Comparison of ENCODE assay signal across 13 cellular contexts in the genomic region with DNA sequence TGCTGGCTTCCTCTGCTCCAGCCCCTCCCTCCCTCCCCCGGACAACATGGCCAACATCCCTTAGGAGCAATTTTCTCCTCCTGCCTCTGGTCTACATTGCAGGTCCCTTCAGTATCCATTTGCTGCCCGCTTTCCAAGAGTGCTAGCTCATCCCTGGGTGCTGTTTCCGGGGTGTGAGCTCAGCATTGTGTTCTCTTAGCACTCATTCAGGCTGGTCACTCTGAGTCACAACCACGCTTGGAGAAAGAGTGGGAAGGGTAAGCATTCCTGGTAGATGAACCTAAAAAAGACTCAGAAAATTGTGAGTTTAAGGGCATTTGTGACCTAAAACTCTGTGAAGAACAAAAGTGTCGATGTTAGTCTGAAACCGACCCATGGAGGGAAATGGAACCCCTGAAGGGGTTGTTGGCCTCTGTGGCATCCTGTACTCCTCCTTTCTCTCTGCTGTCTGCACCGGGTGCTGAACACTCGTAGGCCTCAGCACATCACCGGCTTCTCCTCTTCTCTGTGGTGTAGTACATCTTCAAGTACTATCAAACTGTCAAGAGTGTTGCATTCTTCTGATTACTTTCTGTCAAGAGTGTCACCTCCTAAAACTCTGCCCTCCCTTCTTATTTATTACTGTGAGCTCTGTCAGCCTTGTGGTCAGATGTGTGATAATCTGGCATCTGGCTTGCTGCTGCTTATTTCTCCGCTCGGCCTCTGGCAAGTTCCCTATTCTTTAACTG.
DNase-seq lines count a peak whose midpoint lies in the region; ATAC-seq lines count a peak whose summit lies in the region.
"Had no signal": no experiment of that assay in that cellular context is flagged by ENCODE, and none has a peak within 500 bp of the region (broad histone marks: within the 10 kb centered on the region; RNA-seq: fewer than 3 reads in every experiment).

No MANE protein-coding gene starts in this region.

- no peak overlapping the region for H3K4me3 Mint-ChIP-seq in stimulated activated memory B cell treated with anti-CD40 and anti-IgM and Interleukin-4, amounts not matched to agents 10 μg/mL and 1 μg/mL and 100 μg/mL, for 72 hours
- H3K4me3 Mint-ChIP-seq: dendritic cell treated with granulocyte-macrophage colony-stimulating factor and Interleukin-4, amounts not matched to agents 40 ng/mL and 50 ng/mL, for 4 days; T-helper 17 cell had no signal

- DNase-seq in ACHN (peak; percentile 41), HS-27A (ENCODE audit: low read depth) (peak; percentile 45), SK-MEL-5 (ENCODE audit: low read depth, low spot score) (peak; percentile 87), iris pigment epithelial cell (ENCODE audit: low read depth) (peak; percentile 1), NCI-H2081 treated with DMSO at 0.1 percent for 48 hours (lab: John Stamatoyannopoulos, UW) (no peak), germinal center (ENCODE audit: low spot score) (no peak)
- DNase-seq in activated CD4-positive, alpha-beta T cell treated with anti-CD3 and anti-CD28 coated beads for 4 hours: no peak
- DNase-seq: activated CD4-positive, alpha-beta T cell treated with anti-CD3 and anti-CD28 coated beads, Interleukin-2, amount 50 U/mL, for 1 hour; midbrain; NCI-H2171 treated with DMSO at 0.1 percent for 48 hours; T-helper 17 cell had no signal

- H3K27ac Mint-ChIP-seq in stimulated activated memory B cell treated with anti-CD40 and anti-IgM and Interleukin-4, amounts not matched to agents 10 μg/mL and 1 μg/mL and 100 μg/mL, for 72 hours: no peak overlapping the region
- H3K27ac Mint-ChIP-seq: dendritic cell treated with granulocyte-macrophage colony-stimulating factor and Interleukin-4, amounts not matched to agents 40 ng/mL and 50 ng/mL, for 4 days; T-helper 17 cell had no signal

- no peaks in the 10 kb centered on the region for H3K4me1 Mint-ChIP-seq in stimulated activated memory B cell treated with anti-CD40 and anti-IgM and Interleukin-4, amounts not matched to agents 10 μg/mL and 1 μg/mL and 100 μg/mL, for 72 hours
- H3K4me1 Mint-ChIP-seq: T-helper 17 cell had no signal

- H3K36me3 Mint-ChIP-seq in stimulated activated memory B cell treated with anti-CD40 and anti-IgM and Interleukin-4, amounts not matched to agents 10 μg/mL and 1 μg/mL and 100 μg/mL, for 72 hours: no peaks in the 10 kb centered on the region

- in situ Hi-C loops in ACHN (cut with HindIII; ENCODE audit: low pct_ligation_motif_present, low pct_unique_long_range_greater_than_20kb, low sequenced_read_pairs) (no loop called here), SK-MEL-5 (cut with HindIII; ENCODE audit: low pct_unique_long_range_greater_than_20kb, low sequenced_read_pairs) (no loop called here)

- no peak for ATAC-seq in stimulated activated memory B cell treated with anti-CD40 and anti-IgM and Interleukin-4, amounts not matched to agents 10 μg/mL and 1 μg/mL and 100 μg/mL, for 72 hours
- ATAC-seq: T-helper 17 cell had no signal

- no peaks in the 10 kb centered on the region for H3K27me3 Mint-ChIP-seq in stimulated activated memory B cell treated with anti-CD40 and anti-IgM and Interleukin-4, amounts not matched to agents 10 μg/mL and 1 μg/mL and 100 μg/mL, for 72 hours
- H3K27me3 Mint-ChIP-seq: dendritic cell treated with granulocyte-macrophage colony-stimulating factor and Interleukin-4, amounts not matched to agents 40 ng/mL and 50 ng/mL, for 4 days; T-helper 17 cell had no signal

- H3K9me3 Mint-ChIP-seq in stimulated activated memory B cell treated with anti-CD40 and anti-IgM and Interleukin-4, amounts not matched to agents 10 μg/mL and 1 μg/mL and 100 μg/mL, for 72 hours: peaks cover 7% of the 10 kb centered on the region

Comparison
In these comparisons a context has a peak if more than half of its experiments do, and no peak if none do; other contexts are left out.
1. DNase-seq: peak in ACHN (single experiment), HS-27A (single experiment), SK-MEL-5 (single experiment) and iris pigment epithelial cell (single experiment); none in NCI-H2081 treated with DMSO at 0.1 percent for 48 hours (single experiment), germinal center (single experiment) and activated CD4-positive, alpha-beta T cell treated with anti-CD3 and anti-CD28 coated beads for 4 hours (0 of 2).